In genomic region chr15:90153658-90154057, GRCh38 we compare ENCODE assay signal across 2 cellular contexts.
TF ChIP-seq lines count a peak whose summit lies in the region.

No MANE protein-coding gene starts in this region.

TF ChIP-seq in K562, 482 proteins besides CTCF, POLR2A, EP300 and RAD21:
- TF ChIP-seq PKNOX1 (IDR thresholded peaks at IDR 0.05) (no peak), EZH2 (IDR thresholded peaks at IDR 0.05; ENCODE audit: borderline replicate concordance, low read depth, low read length) (no peak), E2F4 (CRISPR knock-in tag; IDR thresholded peaks at IDR 0.05; ENCODE audit: low read depth) (no peak), ZNF57 (CRISPR knock-in tag; IDR thresholded peaks at IDR 0.05) (no peak), HEY1 (CRISPR knock-in tag; IDR thresholded peaks at IDR 0.05; ENCODE audit: borderline replicate concordance) (no peak), NR2C2 (CRISPR knock-in tag; IDR thresholded peaks at IDR 0.05) (no peak), NR2C2 (tag; IDR thresholded peaks at IDR 0.05) (no peak), SIN3B (IDR thresholded peaks at IDR 0.05; ENCODE audit: low read depth) (no peak), KLF6 (CRISPR knock-in tag; IDR thresholded peaks at IDR 0.05; ENCODE audit: borderline replicate concordance) (no peak), SMARCE1 (IDR thresholded peaks at IDR 0.05) (no peak), ZFP30 (CRISPR knock-in tag; IDR thresholded peaks at IDR 0.05; ENCODE audit: borderline replicate concordance) (no peak), PHF20 (IDR thresholded peaks at IDR 0.05; ENCODE audit: partially characterized antibody) (no peak), CEBPB (tag; IDR thresholded peaks at IDR 0.05) (no peak), MBD2 (IDR thresholded peaks at IDR 0.05; ENCODE audit: borderline replicate concordance, low read depth) (no peak), BRF1 (IDR thresholded peaks at IDR 0.05; ENCODE audit: borderline replicate concordance, extremely low read depth, insufficient read length) (no peak), RBM34 (IDR thresholded peaks at IDR 0.05; ENCODE audit: borderline replicate concordance, insufficient read depth, low read length) (no peak), RB1 (IDR thresholded peaks at IDR 0.05; ENCODE audit: low read depth) (no peak), DDX20 (tag; IDR thresholded peaks at IDR 0.05; ENCODE audit: low read depth) (no peak), TEAD4 (IDR thresholded peaks at IDR 0.05; ENCODE audit: low read length) (no peak), TEAD4 (CRISPR knock-in tag; IDR thresholded peaks at IDR 0.05; ENCODE audit: borderline replicate concordance) (no peak), ZNF436 (CRISPR knock-in tag; IDR thresholded peaks at IDR 0.05) (no peak)
TF ChIP-seq in K562: peak in this region for 0.

TF ChIP-seq in GM12891, 5 proteins besides CTCF, POLR2A, EP300 and RAD21:
- TF ChIP-seq TAF1 (IDR thresholded peaks at IDR 0.05; ENCODE audit: low read depth, low read length): no peak
TF ChIP-seq in GM12891: peak in this region for 0.
